Comparison of ENCODE assay signal across 10 cellular contexts in genomic region chr7:151062399-151063211, GRCh38. TPM values are rescaled to one million over a fixed set of nuclear protein-coding genes. Genes with fewer than 3 reads are reported as not detected.
DNase-seq lines count a peak whose midpoint lies in the region; ATAC-seq and TF ChIP-seq lines count a peak whose summit lies in the region.
"Had no signal": no experiment of that assay in that cellular context is flagged by ENCODE, and none has a peak within 500 bp of the region (broad histone marks: within the 10 kb centered on the region; RNA-seq: fewer than 3 reads in every experiment).

No MANE protein-coding gene starts in this region.

- H3K4me3 Mint-ChIP-seq in stimulated activated memory B cell treated with anti-CD40 and anti-IgM and Interleukin-4, amounts not matched to agents 10 μg/mL and 1 μg/mL and 100 μg/mL, for 72 hours = no peak overlapping the region

- peaks cover 37% of the 10 kb centered on the region for H3K4me1 Mint-ChIP-seq in stimulated activated memory B cell treated with anti-CD40 and anti-IgM and Interleukin-4, amounts not matched to agents 10 μg/mL and 1 μg/mL and 100 μg/mL, for 72 hours

- H3K27ac ChIP-seq in osteoblast (ENCODE audit: low read depth, low read length) = peak overlapping the region; percentile 51

- peaks cover 19% of the 10 kb centered on the region for H3K36me3 Mint-ChIP-seq in stimulated activated memory B cell treated with anti-CD40 and anti-IgM and Interleukin-4, amounts not matched to agents 10 μg/mL and 1 μg/mL and 100 μg/mL, for 72 hours

- H3K4me2 ChIP-seq in osteoblast (ENCODE audit: insufficient read depth, low read length) = peak overlapping the region; percentile 32

- peaks cover 38% of the 10 kb centered on the region for H3K4me1 ChIP-seq in osteoblast (ENCODE audit: insufficient read depth, low read length)

- peaks cover 43% of the 10 kb centered on the region for H3K79me2 ChIP-seq in osteoblast (ENCODE audit: insufficient read depth, low read length)

- H3K27ac Mint-ChIP-seq in stimulated activated memory B cell treated with anti-CD40 and anti-IgM and Interleukin-4, amounts not matched to agents 10 μg/mL and 1 μg/mL and 100 μg/mL, for 72 hours = no peak overlapping the region

- H4K20me1 ChIP-seq in osteoblast (ENCODE audit: insufficient read depth, low read length) = peaks cover 26% of the 10 kb centered on the region

- H3K4me3 ChIP-seq in fibroblast of the aortic adventitia (ENCODE audit: low read depth, low read length) = peak overlapping the region; percentile 53
- H3K4me3 ChIP-seq in osteoblast (ENCODE audit: insufficient read depth, low read length) = peak overlapping the region; percentile 13

- DNase-seq in D341Med (ENCODE audit: low spot score) (peak; percentile 92), RPMI7951 (ENCODE audit: low read depth) (peak; percentile 58), fibroblast of the aortic adventitia (ENCODE audit: low read depth) (peak; percentile 62), osteoblast (ENCODE audit: insufficient read length, low spot score, missing footprints) (peak; percentile 98)
- DNase-seq in stimulated activated naive CD8-positive, alpha-beta T cell treated with anti-CD3 and anti-CD28 coated beads, Interleukin-15, Interleukin-2, amounts not matched to agents 100 U/mL and 50 U/mL, for 24 hours = no peak
- DNase-seq: activated naive CD4-positive, alpha-beta T cell; stimulated activated CD4-positive, alpha-beta T cell treated with anti-CD3 and anti-CD28 coated beads, Interleukin-4, amount 100 ng/mL, for 1 hour had no signal

- no peaks in the 10 kb centered on the region for H3K9me3 ChIP-seq in osteoblast (ENCODE audit: low read depth, low read length)

- no peak for TF ChIP-seq CTCF in fibroblast of the aortic adventitia (IDR thresholded peaks at IDR 0.05; ENCODE audit: insufficient read depth, low read length)
- TF ChIP-seq CTCF in osteoblast (IDR thresholded peaks at IDR 0.05; ENCODE audit: extremely low read depth, low read depth, low read length) = no peak

- no peak for ATAC-seq in stimulated activated naive CD8-positive, alpha-beta T cell treated with anti-CD3 and anti-CD28 coated beads, Interleukin-15, Interleukin-2, amounts not matched to agents 100 U/mL and 50 U/mL, for 24 hours
- ATAC-seq in GM18873 (IDR thresholded peaks at IDR 0.05; ENCODE audit: low FRiP score, unreplicated experiment) (no peak), HG03571 (IDR thresholded peaks at IDR 0.05; ENCODE audit: unreplicated experiment) (no peak)
- no peak for ATAC-seq in stimulated activated memory B cell treated with anti-CD40 and anti-IgM and Interleukin-4, amounts not matched to agents 10 μg/mL and 1 μg/mL and 100 μg/mL, for 72 hours

- no peak overlapping the region for H2AFZ ChIP-seq in osteoblast (ENCODE audit: low read length)

- no peaks in the 10 kb centered on the region for H3K9me3 Mint-ChIP-seq in stimulated activated memory B cell treated with anti-CD40 and anti-IgM and Interleukin-4, amounts not matched to agents 10 μg/mL and 1 μg/mL and 100 μg/mL, for 72 hours

- no peaks in the 10 kb centered on the region for H3K27me3 Mint-ChIP-seq in stimulated activated memory B cell treated with anti-CD40 and anti-IgM and Interleukin-4, amounts not matched to agents 10 μg/mL and 1 μg/mL and 100 μg/mL, for 72 hours

- H3K36me3 ChIP-seq in osteoblast (ENCODE audit: insufficient read depth, low read length) = peaks cover 25% of the 10 kb centered on the region

- no peaks in the 10 kb centered on the region for H3K27me3 ChIP-seq in osteoblast (ENCODE audit: insufficient read depth, low read length)

RNA-seq across cellular contexts. Expression of gene SLC4A2, which starts 3.2 kb away (rescaled TPM):
- 60.3 and 64.9 TPM in 2 replicates for total RNA-seq in RPMI7951 (2014; rRNA removed; shearing (Covaris generic))
- total RNA-seq in fibroblast of the aortic adventitia (ENCODE audit: low replicate concordance) (39.7 and 65.4 TPM in 2 replicates), osteoblast (52.2 and 61.5 TPM in 2 replicates)

RNA-seq across cellular contexts. Expression of gene CDK5, which starts 4.9 kb away (rescaled TPM):
- 41.3 and 57.0 TPM in 2 replicates for total RNA-seq in RPMI7951 (2014; rRNA removed; shearing (Covaris generic))
- total RNA-seq in fibroblast of the aortic adventitia (ENCODE audit: low replicate concordance) = 16.1 and 28.9 TPM in 2 replicates
- 15.9 and 17.0 TPM in 2 replicates for total RNA-seq in osteoblast

RNA-seq across cellular contexts. Expression of gene ASIC3, which starts 14.3 kb away (rescaled TPM):
- total RNA-seq in RPMI7951 (2014; rRNA removed; shearing (Covaris generic)) = 0.10 and 1.3 TPM in 2 replicates
- total RNA-seq in fibroblast of the aortic adventitia (ENCODE audit: low replicate concordance) (0.18 TPM in 1 of 2 replicates, not detected in the other), osteoblast (under 0.01 and 0.29 TPM in 2 replicates)

RNA-seq across cellular contexts. Expression of gene FASTK, which starts 18.0 kb away (rescaled TPM):
- total RNA-seq in RPMI7951 (2014; rRNA removed; shearing (Covaris generic)) = 61.3 and 66.5 TPM in 2 replicates
- total RNA-seq in fibroblast of the aortic adventitia (ENCODE audit: low replicate concordance) (62.7 and 86.0 TPM in 2 replicates), osteoblast (87.6 and 95.2 TPM in 2 replicates)

RNA-seq across cellular contexts. Expression of gene TMUB1, which starts 20.7 kb away (rescaled TPM):
- total RNA-seq in RPMI7951 (2014; rRNA removed; shearing (Covaris generic)) = 31.8 and 36.6 TPM in 2 replicates
- total RNA-seq in fibroblast of the aortic adventitia (ENCODE audit: low replicate concordance) (11.7 and 20.2 TPM in 2 replicates), osteoblast (17.4 and 18.1 TPM in 2 replicates)
